1 cellular context compared by ENCODE assay signal in the genomic region with DNA sequence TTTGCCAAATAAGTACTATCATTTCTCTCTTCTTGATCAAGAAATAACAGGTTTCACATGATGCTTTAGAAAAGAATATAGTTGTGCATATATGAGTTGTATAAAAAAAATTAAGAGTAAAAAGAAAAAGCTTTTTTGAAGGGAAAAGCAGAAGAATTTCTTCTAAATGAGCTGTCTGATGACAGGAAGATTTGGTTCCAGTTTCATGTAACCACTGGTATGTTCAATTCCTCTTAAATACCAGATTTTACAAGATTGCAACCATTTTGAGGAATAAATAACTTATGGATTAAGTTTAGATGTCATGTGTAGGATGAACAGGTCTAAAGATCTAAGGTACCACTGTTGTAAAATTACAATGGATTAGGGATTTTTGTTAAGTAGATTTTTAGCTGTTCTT.
TF ChIP-seq lines count a peak whose summit lies in the region.

No MANE protein-coding gene starts in this region.

TF ChIP-seq in IMR-90, 13 proteins besides CTCF, POLR2A, EP300 and RAD21:
- TF ChIP-seq SMC3 (IDR thresholded peaks at IDR 0.05; ENCODE audit: low read depth, low read length), result no peak
- no peak for TF ChIP-seq CEBPB (IDR thresholded peaks at IDR 0.05; ENCODE audit: low read depth, low read length)
- TF ChIP-seq FOS (IDR thresholded peaks at IDR 0.05; ENCODE audit: low read depth, low read length), result no peak
- TF ChIP-seq CHD1 (IDR thresholded peaks at IDR 0.05; ENCODE audit: low read depth, low read length), result no peak
- no peak for TF ChIP-seq MXI1 (IDR thresholded peaks at IDR 0.05; ENCODE audit: borderline replicate concordance, low read depth, low read length)
- TF ChIP-seq RCOR1 (IDR thresholded peaks at IDR 0.05; ENCODE audit: insufficient replicate concordance, low read length), result no peak
- TF ChIP-seq BHLHE40 (IDR thresholded peaks at IDR 0.05; ENCODE audit: low read depth, low read length), result no peak
- no peak for TF ChIP-seq MAZ (IDR thresholded peaks at IDR 0.05; ENCODE audit: borderline replicate concordance, low read depth, low read length)
- TF ChIP-seq USF2 (IDR thresholded peaks at IDR 0.05; ENCODE audit: low read depth, low read length), result no peak
- no peak for TF ChIP-seq RFX5 (IDR thresholded peaks at IDR 0.05; ENCODE audit: low read depth, low read length)
- TF ChIP-seq MAFK (IDR thresholded peaks at IDR 0.05; ENCODE audit: low read depth, low read length), result no peak
- no peak for TF ChIP-seq NFE2L2 (IDR thresholded peaks at IDR 0.05; ENCODE audit: low read depth, low read length)
- TF ChIP-seq, protein P1, sequence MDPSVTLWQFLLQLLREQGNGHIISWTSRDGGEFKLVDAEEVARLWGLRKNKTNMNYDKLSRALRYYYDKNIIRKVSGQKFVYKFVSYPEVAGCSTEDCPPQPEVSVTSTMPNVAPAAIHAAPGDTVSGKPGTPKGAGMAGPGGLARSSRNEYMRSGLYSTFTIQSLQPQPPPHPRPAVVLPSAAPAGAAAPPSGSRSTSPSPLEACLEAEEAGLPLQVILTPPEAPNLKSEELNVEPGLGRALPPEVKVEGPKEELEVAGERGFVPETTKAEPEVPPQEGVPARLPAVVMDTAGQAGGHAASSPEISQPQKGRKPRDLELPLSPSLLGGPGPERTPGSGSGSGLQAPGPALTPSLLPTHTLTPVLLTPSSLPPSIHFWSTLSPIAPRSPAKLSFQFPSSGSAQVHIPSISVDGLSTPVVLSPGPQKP (IDR thresholded peaks at IDR 0.05; ENCODE audit: borderline replicate concordance, low read depth, low read length), result no peak
